ENCODE assay signal across 8 cellular contexts in genomic region chr15:43776718-43777292, GRCh38. TPM values are rescaled to one million over a fixed set of nuclear protein-coding genes. Genes with fewer than 3 reads are reported as not detected.
DNase-seq lines count a peak whose midpoint lies in the region; ATAC-seq and TF ChIP-seq lines count a peak whose summit lies in the region.

A gene with protein sequence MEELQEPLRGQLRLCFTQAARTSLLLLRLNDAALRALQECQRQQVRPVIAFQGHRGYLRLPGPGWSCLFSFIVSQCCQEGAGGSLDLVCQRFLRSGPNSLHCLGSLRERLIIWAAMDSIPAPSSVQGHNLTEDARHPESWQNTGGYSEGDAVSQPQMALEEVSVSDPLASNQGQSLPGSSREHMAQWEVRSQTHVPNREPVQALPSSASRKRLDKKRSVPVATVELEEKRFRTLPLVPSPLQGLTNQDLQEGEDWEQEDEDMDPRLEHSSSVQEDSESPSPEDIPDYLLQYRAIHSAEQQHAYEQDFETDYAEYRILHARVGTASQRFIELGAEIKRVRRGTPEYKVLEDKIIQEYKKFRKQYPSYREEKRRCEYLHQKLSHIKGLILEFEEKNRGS (minus strand): TSS chr15:43776966. CDS start chr15:43776901, 65 bp downstream.

- peak within 1 kb of the TSS in 57 of 59 donors; percentile 39 to 90 (median 81) for H3K27ac ChIP-seq in dorsolateral prefrontal cortex

- H3K4me3 ChIP-seq in dorsolateral prefrontal cortex = peak within 1 kb of the TSS; percentile 54 to 92 (median 71)

- DNase-seq in ACHN = peak; percentile 80
- DNase-seq in NCI-H510A (lab: John Stamatoyannopoulos, UW) = peak; percentile 70
- DNase-seq in activated CD4-positive, alpha-beta T cell treated with anti-CD3 and anti-CD28 coated beads, Interleukin-2, amount 50 U/mL, for 24 hours (ENCODE audit: low read depth in 1 of 2, low spot score in 1 of 2) = peak; percentile 44 to 52
- DNase-seq in dorsolateral prefrontal cortex = peak in 8 of 10 donors; percentile 17 to 69 (median 57)
- DNase-seq in medulla oblongata (ENCODE audit: extremely low spot score) = peak; percentile 70
- peak; percentile 48 for DNase-seq in stimulated activated CD8-positive, alpha-beta memory T cell treated with anti-CD3 and anti-CD28 coated beads, Interleukin-15, amount 100 ng/mL, for 24 hours (ENCODE audit: low read depth)

- no peak for TF ChIP-seq CTCF in dorsolateral prefrontal cortex (IDR thresholded peaks at IDR 0.05 in 54 of 56, conservative IDR thresholded peaks at IDR 0.05 in 2 of 56; ENCODE audit: low read depth in 1 of 56, partially characterized antibody in 56 of 56)

- in situ Hi-C loops in ACHN (cut with HindIII; ENCODE audit: low pct_ligation_motif_present, low pct_unique_long_range_greater_than_20kb, low sequenced_read_pairs) = no loop called here

- intact Hi-C loops in dorsolateral prefrontal cortex (cut with DNase I) = no loop called here

- peak; percentile 20 for ATAC-seq in GM18870 (IDR thresholded peaks at IDR 0.05; ENCODE audit: unreplicated experiment)
- peak; percentile 31 for ATAC-seq in HG03135 (IDR thresholded peaks at IDR 0.05; ENCODE audit: unreplicated experiment)

- no peaks in the 10 kb centered on the region for H3K27me3 ChIP-seq in dorsolateral prefrontal cortex

RNA-seq across cellular contexts. Expression of the gene that starts here (rescaled TPM):
- total RNA-seq in dorsolateral prefrontal cortex = 1 to 10 TPM in 111 of 120 experiments, under 1 TPM in 7, not detected in 2; 0.37 to 6.0 (median 2.3) TPM

Comparison
In these comparisons a context has a peak if more than half of its experiments do, and no peak if none do; other contexts are left out.
1. Peak in every context shown above with its lines: DNase-seq, ATAC-seq, H3K4me3 ChIP-seq and H3K27ac ChIP-seq.